Comparison of ENCODE assay signal across 25 cellular contexts in genomic region chr12:67750528-67751183, GRCh38.
DNase-seq lines count a peak whose midpoint lies in the region; ATAC-seq and TF ChIP-seq lines count a peak whose summit lies in the region.
"Had no signal": no experiment of that assay in that cellular context is flagged by ENCODE, and none has a peak within 500 bp of the region (broad histone marks: within the 10 kb centered on the region; RNA-seq: fewer than 3 reads in every experiment).

No MANE protein-coding gene starts in this region.

- H2AFZ ChIP-seq in MM.1S (ENCODE audit: low read length), result no peak overlapping the region

- H3K36me3 ChIP-seq in MM.1S (replicated peaks; ENCODE audit: insufficient read depth, low read length) (no peaks in the 10 kb centered on the region), tibial artery (no peaks in the 10 kb centered on the region)
- H3K36me3 ChIP-seq: BLaER1 treated with 17β-estradiol and CSF1 and Interleukin-3, amounts not matched to agents 10 nM and 100 nM; SJSA1 had no signal

- H3K4me3 Mint-ChIP-seq in glutamatergic neuron (ENCODE audit: unreplicated experiment), result no peak overlapping the region
- H3K4me3 Mint-ChIP-seq in activated T-cell treated with anti-CD3 and anti-CD28 coated beads, Interleukin-2, amount 50 U/mL, for 4 hours, result no peak overlapping the region
- H3K4me3 Mint-ChIP-seq: CD4-positive, alpha-beta memory T cell had no signal

- H4K20me1 ChIP-seq in MM.1S (ENCODE audit: insufficient read depth, low read length), result no peaks in the 10 kb centered on the region
- H4K20me1 ChIP-seq: BLaER1 treated with 17β-estradiol and CSF1 and Interleukin-3, amounts not matched to agents 10 nM and 100 nM had no signal

- H3K79me2 ChIP-seq in MM.1S (ENCODE audit: low read length), result no peaks in the 10 kb centered on the region

- H3K4me2 ChIP-seq in MM.1S (ENCODE audit: low read depth, low read length), result no peak overlapping the region
- H3K4me2 ChIP-seq: BLaER1 treated with 17β-estradiol and CSF1 and Interleukin-3, amounts not matched to agents 10 nM and 100 nM had no signal

- no peaks in the 10 kb centered on the region for H3K27me3 Mint-ChIP-seq in glutamatergic neuron (ENCODE audit: unreplicated experiment)
- H3K27me3 Mint-ChIP-seq in activated T-cell treated with anti-CD3 and anti-CD28 coated beads, Interleukin-2, amount 50 U/mL, for 4 hours (ENCODE audit: low read depth), result no peaks in the 10 kb centered on the region

- H3K27ac ChIP-seq in MM.1S (ENCODE audit: low read length), result no peak overlapping the region
- H3K27ac ChIP-seq in tibial artery, result no peak overlapping the region
- H3K27ac ChIP-seq: 22Rv1; BLaER1 treated with 17β-estradiol and CSF1 and Interleukin-3, amounts not matched to agents 10 nM and 100 nM; SJSA1 had no signal

- no peak for TF ChIP-seq CTCF in MM.1S (IDR thresholded peaks at IDR 0.05; ENCODE audit: low read length)
- no peak for TF ChIP-seq CTCF in glutamatergic neuron (IDR thresholded peaks at IDR 0.05; ENCODE audit: partially characterized antibody, unreplicated experiment)
- no peak for TF ChIP-seq CTCF in tibial artery (IDR thresholded peaks at IDR 0.05)

- peak overlapping the region; percentile 4 for H3K27ac Mint-ChIP-seq in glutamatergic neuron (ENCODE audit: unreplicated experiment)
- H3K27ac Mint-ChIP-seq: CD4-positive, alpha-beta memory T cell had no signal

- peaks cover 12% of the 10 kb centered on the region for H3K4me1 Mint-ChIP-seq in glutamatergic neuron (ENCODE audit: low read depth, unreplicated experiment)
- no peaks in the 10 kb centered on the region for H3K4me1 Mint-ChIP-seq in activated T-cell treated with anti-CD3 and anti-CD28 coated beads, Interleukin-2, amount 50 U/mL, for 4 hours (ENCODE audit: low read depth)
- H3K4me1 Mint-ChIP-seq: CD4-positive, alpha-beta memory T cell had no signal

- H3K9me3 ChIP-seq in MM.1S (replicated peaks; ENCODE audit: insufficient read depth, low read length) (no peaks in the 10 kb centered on the region), tibial artery (no peaks in the 10 kb centered on the region)
- H3K9me3 ChIP-seq: BLaER1 treated with 17β-estradiol and CSF1 and Interleukin-3, amounts not matched to agents 10 nM and 100 nM; Caco-2; SJSA1 had no signal

- H3K4me3 ChIP-seq in MM.1S (ENCODE audit: low read length) (no peak overlapping the region), tibial artery (no peak overlapping the region)
- H3K4me3 ChIP-seq: BLaER1 treated with 17β-estradiol and CSF1 and Interleukin-3, amounts not matched to agents 10 nM and 100 nM; SJSA1 had no signal

- DNase-seq in NCI-H1694 treated with DMSO at 0.1 percent for 48 hours (lab: John Stamatoyannopoulos, UW) (peak; percentile 10), NCI-H1694 (lab: John Stamatoyannopoulos, UW) (no peak), MM.1S (peak; percentile 12), glutamatergic neuron (no peak), dedifferentiated amniotic fluid mesenchymal stem cell (ENCODE audit: extremely low spot score) (no peak), tibial artery (no peak)
- no peak for DNase-seq in activated T-cell treated with anti-CD3 and anti-CD28 coated beads, Interleukin-2, amount 50 U/mL, for 4 hours
- DNase-seq: ACHN; Caco-2; CD4-positive, alpha-beta memory T cell; GF-D8; KBM-7; NCI-H1105; NCI-H146; NCI-H2081; NCI-H446; NCI-H526; T-helper 1 cell had no signal

- peaks cover 2% of the 10 kb centered on the region for H3K9me3 Mint-ChIP-seq in glutamatergic neuron (ENCODE audit: unreplicated experiment)
- H3K9me3 Mint-ChIP-seq in activated T-cell treated with anti-CD3 and anti-CD28 coated beads, Interleukin-2, amount 50 U/mL, for 4 hours, result peaks cover 5% of the 10 kb centered on the region

- H3K9ac ChIP-seq in MM.1S (ENCODE audit: low read length), result no peak overlapping the region
- H3K9ac ChIP-seq: BLaER1 treated with 17β-estradiol and CSF1 and Interleukin-3, amounts not matched to agents 10 nM and 100 nM had no signal

- intact Hi-C loops in tibial artery (cut with DNase I; ENCODE audit: low total_unique reads), result no loop called here

- no peaks in the 10 kb centered on the region for H3K9me2 ChIP-seq in MM.1S (replicated peaks; ENCODE audit: insufficient read depth, low read length)

- H3K4me1 ChIP-seq in MM.1S (ENCODE audit: low read length) (no peaks in the 10 kb centered on the region; the same call in 1 of the 2 replicates), tibial artery (peaks cover 0 to 5% (median 0%) of the 10 kb centered on the region in 4 donors)

- no peaks in the 10 kb centered on the region for H3K27me3 ChIP-seq in MM.1S (replicated peaks; ENCODE audit: insufficient read depth, low read length)
- no peaks in the 10 kb centered on the region for H3K27me3 ChIP-seq in tibial artery
- H3K27me3 ChIP-seq: BLaER1 treated with 17β-estradiol and CSF1 and Interleukin-3, amounts not matched to agents 10 nM and 100 nM; SJSA1 had no signal

- H3K36me3 Mint-ChIP-seq in glutamatergic neuron (ENCODE audit: unreplicated experiment), result no peaks in the 10 kb centered on the region
- peaks cover 2% of the 10 kb centered on the region for H3K36me3 Mint-ChIP-seq in activated T-cell treated with anti-CD3 and anti-CD28 coated beads, Interleukin-2, amount 50 U/mL, for 4 hours (ENCODE audit: insufficient read depth)
- H3K36me3 Mint-ChIP-seq: CD4-positive, alpha-beta memory T cell had no signal

- no peaks in the 10 kb centered on the region for H3F3A ChIP-seq in MM.1S (ENCODE audit: insufficient read depth, low read length)

- ATAC-seq in GM19351 (IDR thresholded peaks at IDR 0.05; ENCODE audit: unreplicated experiment), result no peak
- ATAC-seq in activated T-cell treated with anti-CD3 and anti-CD28 coated beads, Interleukin-2, amount 50 U/mL, for 4 hours, result no peak
- ATAC-seq: HCT116, HepG2, Right ventricle myocardium inferior had no signal

Comparison
In these comparisons a context has a peak if more than half of its experiments do, and no peak if none do; other contexts are left out.
1. DNase-seq: peak in NCI-H1694 treated with DMSO at 0.1 percent for 48 hours (single experiment) and MM.1S (single experiment); none in NCI-H1694 (single experiment), glutamatergic neuron (single experiment), dedifferentiated amniotic fluid mesenchymal stem cell (single experiment), tibial artery (0 of 2) and activated T-cell treated with anti-CD3 and anti-CD28 coated beads, Interleukin-2, amount 50 U/mL, for 4 hours (single experiment).